8 cellular contexts compared by ENCODE assay signal in the genomic region with DNA sequence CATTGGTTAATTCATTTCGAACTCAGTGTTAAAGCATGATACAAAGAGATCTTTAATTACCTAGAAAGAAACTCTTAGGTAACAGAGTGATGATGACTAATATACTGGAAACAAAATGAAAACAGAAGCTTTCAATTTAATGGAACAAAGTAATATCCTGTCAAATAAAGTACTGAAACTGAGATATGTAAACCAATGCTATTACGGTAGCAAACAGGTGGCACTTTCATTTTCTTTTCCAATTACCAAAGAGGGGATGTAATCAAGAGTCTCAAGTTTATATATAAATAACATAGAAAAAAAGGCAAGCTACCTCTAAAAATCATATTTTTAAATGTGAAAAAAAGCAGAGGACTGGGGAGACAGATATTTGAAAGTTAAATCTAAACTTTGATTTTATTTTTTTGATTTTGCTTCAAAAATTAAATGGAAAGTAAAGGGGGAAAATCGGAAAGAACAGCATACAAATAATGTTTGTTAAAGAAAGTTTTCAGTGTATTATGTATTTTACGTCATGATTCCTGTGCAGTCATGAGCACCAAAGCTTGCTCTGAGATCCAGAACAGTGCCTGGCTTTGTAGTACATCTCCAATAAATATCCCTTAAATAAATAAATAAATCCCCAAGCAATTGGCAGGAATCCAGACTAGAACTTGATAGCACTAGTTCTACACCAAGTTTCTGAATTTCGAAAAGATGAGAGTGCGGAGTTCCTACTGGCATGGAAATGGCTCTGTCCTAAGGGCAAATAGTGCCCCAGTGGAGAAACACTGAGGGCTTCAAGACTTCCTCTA. TPM values are rescaled to one million over a fixed set of nuclear protein-coding genes. Genes with fewer than 3 reads are reported as not detected.
A peak's percentile ranks its signal among the peaks of the same experiment; 100 is the strongest.
DNase-seq lines count a peak whose midpoint lies in the region; ATAC-seq lines count a peak whose summit lies in the region.

No MANE protein-coding gene starts in this region.

- intact Hi-C loops in activated T-helper 2 cell treated with anti-CD3 and anti-CD28 coated beads, Interferon-gamma antibody, Interleukin-2, Interleukin-4, amounts not matched to agents 10 μg/mL and 5 μg/mL and 100 μg/mL, durations not matched to agents 14 hours and 24 hours and 36 hours (cut with micrococcal nuclease) = loop anchor here (1.0 kb wide), 3 partner anchors 24 to 31 kb away; no protein-coding TSS in a partner anchor

- H3K27ac Mint-ChIP-seq in activated T-helper 2 cell treated with anti-CD3 and anti-CD28 coated beads, Interferon-gamma antibody, Interleukin-2, Interleukin-4, amounts not matched to agents 10 μg/mL and 5 μg/mL and 100 μg/mL, durations not matched to agents 14 hours and 24 hours and 36 hours = no peak overlapping the region

- peaks cover 8% of the 10 kb centered on the region for H3K27me3 Mint-ChIP-seq in activated T-helper 2 cell treated with anti-CD3 and anti-CD28 coated beads, Interferon-gamma antibody, Interleukin-2, Interleukin-4, amounts not matched to agents 10 μg/mL and 5 μg/mL and 100 μg/mL, durations not matched to agents 14 hours and 24 hours and 36 hours (ENCODE audit: low read depth)

- H3K9me3 Mint-ChIP-seq in activated T-helper 2 cell treated with anti-CD3 and anti-CD28 coated beads, Interferon-gamma antibody, Interleukin-2, Interleukin-4, amounts not matched to agents 10 μg/mL and 5 μg/mL and 100 μg/mL, durations not matched to agents 14 hours and 24 hours and 36 hours = no peaks in the 10 kb centered on the region

- H3K36me3 Mint-ChIP-seq in activated T-helper 2 cell treated with anti-CD3 and anti-CD28 coated beads, Interferon-gamma antibody, Interleukin-2, Interleukin-4, amounts not matched to agents 10 μg/mL and 5 μg/mL and 100 μg/mL, durations not matched to agents 14 hours and 24 hours and 36 hours (ENCODE audit: low read depth) = no peaks in the 10 kb centered on the region

- H3K27ac ChIP-seq in epithelial cell of prostate = peak overlapping the region; percentile 45

- H3K4me3 Mint-ChIP-seq in activated T-helper 2 cell treated with anti-CD3 and anti-CD28 coated beads, Interferon-gamma antibody, Interleukin-2, Interleukin-4, amounts not matched to agents 10 μg/mL and 5 μg/mL and 100 μg/mL, durations not matched to agents 14 hours and 24 hours and 36 hours (ENCODE audit: low read depth) = no peak overlapping the region

- peaks cover 9% of the 10 kb centered on the region for H3K4me1 Mint-ChIP-seq in activated T-helper 2 cell treated with anti-CD3 and anti-CD28 coated beads, Interferon-gamma antibody, Interleukin-2, Interleukin-4, amounts not matched to agents 10 μg/mL and 5 μg/mL and 100 μg/mL, durations not matched to agents 14 hours and 24 hours and 36 hours (ENCODE audit: low read depth)

- peak; percentile 99 for ATAC-seq in GM18520 (IDR thresholded peaks at IDR 0.05; ENCODE audit: unreplicated experiment)

- DNase-seq in H4 (ENCODE audit: low spot score) = peak; percentile 42
- peak; percentile 67 for DNase-seq in NCI-H1048 (lab: John Stamatoyannopoulos, UW)
- DNase-seq in epithelial cell of prostate (ENCODE audit: low read depth, low spot score) = no peak
- DNase-seq in NCI-H2081 (lab: John Stamatoyannopoulos, UW) = no peak
- DNase-seq in DMS114 treated with DMSO at 0.1 percent for 48 hours (lab: John Stamatoyannopoulos, UW; ENCODE audit: unreplicated experiment) = no peak
- DNase-seq in activated T-helper 2 cell treated with anti-CD3 and anti-CD28 coated beads, Interferon-gamma antibody, Interleukin-2, Interleukin-4, amounts not matched to agents 10 μg/mL and 5 μg/mL and 100 μg/mL, durations not matched to agents 14 hours and 24 hours and 36 hours (ENCODE audit: low spot score) = no peak
- DNase-seq in NCI-H2227 treated with DMSO at 0.1 percent for 48 hours (lab: John Stamatoyannopoulos, UW) = no peak

RNA-seq across cellular contexts. Expression of a gene that starts 25.0 kb away (rescaled TPM):
- total RNA-seq in H4 (2014; rRNA removed; shearing (Covaris generic)) = 15.9 and 17.5 TPM in 2 replicates
- 17.0 TPM in 2 replicates for total RNA-seq in activated T-helper 2 cell treated with anti-CD3 and anti-CD28 coated beads, Interferon-gamma antibody, Interleukin-2, Interleukin-4, amounts not matched to agents 10 μg/mL and 5 μg/mL and 100 μg/mL, durations not matched to agents 14 hours and 24 hours and 36 hours

Comparison
In these comparisons a context has a peak if more than half of its experiments do, and no peak if none do; other contexts are left out.
1. DNase-seq: peak in H4 (single experiment) and NCI-H1048 (single experiment); none in epithelial cell of prostate (single experiment), NCI-H2081 (0 of 2), DMS114 treated with DMSO at 0.1 percent for 48 hours (single experiment), activated T-helper 2 cell treated with anti-CD3 and anti-CD28 coated beads, Interferon-gamma antibody, Interleukin-2, Interleukin-4, amounts not matched to agents 10 μg/mL and 5 μg/mL and 100 μg/mL, durations not matched to agents 14 hours and 24 hours and 36 hours (single experiment) and NCI-H2227 treated with DMSO at 0.1 percent for 48 hours (single experiment).